Comparison of ENCODE assay signal across 14 cellular contexts in the genomic region with DNA sequence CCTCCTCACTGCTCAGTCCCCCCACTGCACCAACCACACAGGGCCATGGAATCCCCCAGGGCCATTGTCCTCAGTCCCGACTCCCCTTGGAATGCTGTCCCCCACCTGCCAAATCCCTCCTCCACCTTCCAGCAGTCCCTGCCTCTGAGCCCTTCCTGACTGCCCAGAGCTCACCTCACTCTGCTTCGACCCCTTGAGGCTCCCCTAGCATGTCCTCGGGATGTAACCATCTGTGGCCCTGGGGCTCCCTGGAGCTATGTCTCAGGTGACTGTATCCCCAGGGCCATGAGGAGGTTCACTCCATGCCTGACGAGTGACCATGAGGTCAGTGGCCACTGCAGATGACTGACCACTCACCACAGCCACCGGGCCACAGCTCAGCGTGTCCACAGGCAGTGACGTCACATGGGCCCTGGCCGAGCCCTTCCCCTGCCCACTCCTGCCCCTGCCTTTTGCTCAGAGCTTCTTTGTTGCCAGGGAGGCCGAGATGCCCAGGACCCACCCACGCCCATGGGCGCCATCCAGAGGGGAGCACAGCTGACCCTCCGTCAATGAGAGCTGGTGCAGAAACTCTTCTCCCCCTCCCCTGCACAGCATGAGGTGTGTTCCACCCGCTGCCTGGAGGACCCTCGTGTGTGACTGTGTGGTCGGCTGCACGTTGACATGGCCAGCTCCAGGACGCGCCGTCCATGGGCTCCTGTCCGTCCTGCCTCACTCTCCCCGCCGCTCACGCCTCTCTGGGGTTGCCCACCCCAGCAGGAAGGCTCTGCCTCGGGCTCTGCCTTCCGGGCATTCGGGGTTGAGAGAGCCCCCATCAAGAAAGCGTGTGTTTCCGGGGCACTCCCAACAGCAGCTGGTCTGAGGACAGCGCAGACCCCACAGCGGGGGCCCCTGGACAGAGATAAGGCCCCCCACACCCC. TPM values are rescaled to one million over a fixed set of nuclear protein-coding genes. Genes with fewer than 3 reads are reported as not detected.
DNase-seq lines count a peak whose midpoint lies in the region; ATAC-seq and TF ChIP-seq lines count a peak whose summit lies in the region.
"Had no signal": no experiment of that assay in that cellular context is flagged by ENCODE, and none has a peak within 500 bp of the region (broad histone marks: within the 10 kb centered on the region; RNA-seq: fewer than 3 reads in every experiment).

No MANE protein-coding gene starts in this region.

- H3K36me3 Mint-ChIP-seq in CD14-positive monocyte (no peaks in the 10 kb centered on the region), naive B cell (no peaks in the 10 kb centered on the region)
- no peaks in the 10 kb centered on the region for H3K36me3 Mint-ChIP-seq in activated T-helper 2 cell treated with anti-CD3 and anti-CD28 coated beads, Interferon-gamma antibody, Interleukin-2, Interleukin-4, amounts not matched to agents 10 μg/mL and 5 μg/mL and 100 μg/mL, durations not matched to agents 14 hours and 24 hours and 36 hours (ENCODE audit: low read depth)

- no peak overlapping the region for H2AK5ac ChIP-seq in mesendoderm (ENCODE audit: low read length)

- no peak for TF ChIP-seq POLR2A in testis (IDR thresholded peaks at IDR 0.05)

- H3K36me3 ChIP-seq in HEK293 (ENCODE audit: control insufficient read depth in 2 of 2, insufficient read depth in 1 of 2, low read length in 2 of 2), result no peaks in the 10 kb centered on the region
- no peaks in the 10 kb centered on the region for H3K36me3 ChIP-seq in mesendoderm (ENCODE audit: control insufficient read depth, insufficient read depth, low read length)
- H3K36me3 ChIP-seq in testis (ENCODE audit: low read depth, missing control alignments), result no peaks in the 10 kb centered on the region
- H3K36me3 ChIP-seq: lower lobe of right lung, right lobe of liver had no signal

- H3K4me1 ChIP-seq in HEK293 (ENCODE audit: control insufficient read depth, insufficient read depth, low read length) (peaks cover 4% of the 10 kb centered on the region; the same call in 1 of the 2 replicates), mesendoderm (ENCODE audit: control insufficient read depth, low read depth, low read length) (peaks cover 2% of the 10 kb centered on the region), testis (peaks cover 3% of the 10 kb centered on the region)

- no peak overlapping the region for H3K18ac ChIP-seq in mesendoderm (ENCODE audit: low read length)

- no peak overlapping the region for H2BK15ac ChIP-seq in mesendoderm (replicated peaks; ENCODE audit: low read depth)

- H4K8ac ChIP-seq in mesendoderm (ENCODE audit: low read depth, low read length), result no peak overlapping the region

- no peak overlapping the region for H3K23ac ChIP-seq in mesendoderm (ENCODE audit: low read length)

- no peak overlapping the region for H3K4me2 ChIP-seq in mesendoderm (ENCODE audit: low read length)

- H3K4me1 Mint-ChIP-seq in CD14-positive monocyte (peaks cover 59% of the 10 kb centered on the region), naive B cell (peaks cover 25 to 53% (median 46%) of the 10 kb centered on the region in 3 donors)
- peaks cover 32% of the 10 kb centered on the region for H3K4me1 Mint-ChIP-seq in activated T-helper 2 cell treated with anti-CD3 and anti-CD28 coated beads, Interferon-gamma antibody, Interleukin-2, Interleukin-4, amounts not matched to agents 10 μg/mL and 5 μg/mL and 100 μg/mL, durations not matched to agents 14 hours and 24 hours and 36 hours (ENCODE audit: low read depth)

- H3K56ac ChIP-seq in mesendoderm (ENCODE audit: low read length), result no peak overlapping the region

- H3K27me3 ChIP-seq in mesendoderm (ENCODE audit: insufficient read depth, low read length, poor library complexity), result no peaks in the 10 kb centered on the region
- no peaks in the 10 kb centered on the region for H3K27me3 ChIP-seq in testis
- H3K27me3 ChIP-seq: right lobe of liver had no signal

- no peak overlapping the region for H3K4ac ChIP-seq in mesendoderm (ENCODE audit: low read depth, low read length)

- POLR2A ChIA-PET in HEK293 (lab: Yijun Ruan, JAX), result interaction anchor here (0.9 to 1.7 kb wide), 2 partner anchors 17 to 19 kb away, joined by 3 to 6 read pairs; a partner anchor contains a TSS

- H3K27ac Mint-ChIP-seq in CD14-positive monocyte (peak overlapping the region in 1 of 7 donors; percentile 10), naive B cell (peak overlapping the region in 2 of 6 donors; percentile 14 to 38)
- H3K27ac Mint-ChIP-seq in activated T-helper 2 cell treated with anti-CD3 and anti-CD28 coated beads, Interferon-gamma antibody, Interleukin-2, Interleukin-4, amounts not matched to agents 10 μg/mL and 5 μg/mL and 100 μg/mL, durations not matched to agents 14 hours and 24 hours and 36 hours, result peak overlapping the region; percentile 48
- H3K27ac Mint-ChIP-seq: H9 had no signal

- no peak for DNase-seq in CD14-positive monocyte (ENCODE audit: low spot score)
- no peak for DNase-seq in activated T-helper 2 cell treated with anti-CD3 and anti-CD28 coated beads, Interferon-gamma antibody, Interleukin-2, Interleukin-4, amounts not matched to agents 10 μg/mL and 5 μg/mL and 100 μg/mL, durations not matched to agents 14 hours and 24 hours and 36 hours (ENCODE audit: low spot score)
- DNase-seq in naive B cell, result no peak
- DNase-seq in mesendoderm, result no peak
- no peak for DNase-seq in activated CD4-positive, CD25-positive, alpha-beta regulatory T cell treated with anti-CD3 and anti-CD28 coated beads, Interleukin-2, amount 50 U/mL, for 72 hours
- no peak for DNase-seq in testis
- DNase-seq: activated CD8-positive, alpha-beta memory T cell treated with anti-CD3 and anti-CD28 coated beads, Interleukin-2, amount 50 U/mL, for 48 hours; lower lobe of right lung; stimulated activated CD4-positive, alpha-beta T cell treated with anti-CD3 and anti-CD28 coated beads, Interleukin-4, amount 100 ng/mL, for 4 hours had no signal

- H3K79me2 ChIP-seq in mesendoderm (ENCODE audit: control insufficient read depth, insufficient read depth, low read length), result no peaks in the 10 kb centered on the region

- H3K4me3 ChIP-seq in HEK293 (ENCODE audit: low read depth, low read length) (no peak overlapping the region), mesendoderm (ENCODE audit: low read length) (no peak overlapping the region), testis (no peak overlapping the region)
- H3K4me3 ChIP-seq: lower lobe of right lung, right lobe of liver, SK-N-MC had no signal

- H3K9me3 Mint-ChIP-seq in CD14-positive monocyte, result no peaks in the 10 kb centered on the region
- no peaks in the 10 kb centered on the region for H3K9me3 Mint-ChIP-seq in activated T-helper 2 cell treated with anti-CD3 and anti-CD28 coated beads, Interferon-gamma antibody, Interleukin-2, Interleukin-4, amounts not matched to agents 10 μg/mL and 5 μg/mL and 100 μg/mL, durations not matched to agents 14 hours and 24 hours and 36 hours
- H3K9me3 Mint-ChIP-seq in naive B cell, result no peaks in the 10 kb centered on the region
- H3K9me3 Mint-ChIP-seq: H9 had no signal

- WGBS in mesendoderm (ENCODE audit: extremely low coverage, insufficient coverage, low lambda C conversion rate), result no CpG with 5 or more reads among the region's 30 CpGs
- WGBS in testis, 2 donors, result 57 to 69% methylated on average over 14 to 30 of the region's 30 CpGs

- no peak overlapping the region for H2BK120ac ChIP-seq in mesendoderm (ENCODE audit: low read depth, low read length)

- H3K27me3 Mint-ChIP-seq in CD14-positive monocyte (ENCODE audit: low read depth in 3 of 3) (peaks cover 0 to 10% (median 2%) of the 10 kb centered on the region in 3 donors), naive B cell (no peaks in the 10 kb centered on the region)
- H3K27me3 Mint-ChIP-seq in activated T-helper 2 cell treated with anti-CD3 and anti-CD28 coated beads, Interferon-gamma antibody, Interleukin-2, Interleukin-4, amounts not matched to agents 10 μg/mL and 5 μg/mL and 100 μg/mL, durations not matched to agents 14 hours and 24 hours and 36 hours (ENCODE audit: low read depth), result no peaks in the 10 kb centered on the region

- H3K79me1 ChIP-seq in mesendoderm (ENCODE audit: low read length), result no peaks in the 10 kb centered on the region

- no peaks in the 10 kb centered on the region for H3K9me3 ChIP-seq in HEK293 (ENCODE audit: control insufficient read depth, insufficient read depth, low read depth, low read length)
- no peaks in the 10 kb centered on the region for H3K9me3 ChIP-seq in testis
- H3K9me3 ChIP-seq: lower lobe of right lung, right lobe of liver had no signal

- CTCF ChIA-PET in HEK293 (lab: Yijun Ruan, JAX), result interaction anchor here (0.5 to 1.9 kb wide), 2 partner anchors 56 to 374 kb away, joined by 3 to 11 read pairs; no protein-coding TSS in a partner anchor

- H3K4me3 Mint-ChIP-seq in CD14-positive monocyte (peak overlapping the region; percentile 47 to 80), naive B cell (peak overlapping the region in 7 of 8 donors; percentile 19 to 69 (median 43))
- H3K4me3 Mint-ChIP-seq in activated T-helper 2 cell treated with anti-CD3 and anti-CD28 coated beads, Interferon-gamma antibody, Interleukin-2, Interleukin-4, amounts not matched to agents 10 μg/mL and 5 μg/mL and 100 μg/mL, durations not matched to agents 14 hours and 24 hours and 36 hours (ENCODE audit: low read depth), result peak overlapping the region; percentile 19
- H3K4me3 Mint-ChIP-seq: H9 had no signal

- no peak overlapping the region for H4K5ac ChIP-seq in mesendoderm (ENCODE audit: low read length)

- TF ChIP-seq CTCF in CD14-positive monocyte (IDR thresholded peaks at IDR 0.05) (no peak), HEK293 (tag by site-specific recombination; IDR thresholded peaks at IDR 0.05) (no peak), testis (IDR thresholded peaks at IDR 0.05) (no peak)

- ATAC-seq in naive B cell (ENCODE audit: low read depth in 2 of 2), result no peak
- ATAC-seq in GM21381 (IDR thresholded peaks at IDR 0.05; ENCODE audit: unreplicated experiment), result no peak

- H3K9ac ChIP-seq in mesendoderm (ENCODE audit: low read length), result no peak overlapping the region

- no peak overlapping the region for H3K27ac ChIP-seq in HEK293 (ENCODE audit: extremely low read depth, low read depth, low read length)
- no peak overlapping the region for H3K27ac ChIP-seq in mesendoderm (ENCODE audit: low read depth, low read length)
- no peak overlapping the region for H3K27ac ChIP-seq in testis
- H3K27ac ChIP-seq: lower lobe of right lung, right lobe of liver, SK-N-MC had no signal

- H2BK5ac ChIP-seq in mesendoderm (ENCODE audit: low read length), result no peak overlapping the region

- intact Hi-C loops in CD14-positive monocyte (cut with micrococcal nuclease) (no loop called here), testis (cut with DNase I; ENCODE audit: low total_unique reads) (no loop called here)
- intact Hi-C loops in activated T-helper 2 cell treated with anti-CD3 and anti-CD28 coated beads, Interferon-gamma antibody, Interleukin-2, Interleukin-4, amounts not matched to agents 10 μg/mL and 5 μg/mL and 100 μg/mL, durations not matched to agents 14 hours and 24 hours and 36 hours (cut with micrococcal nuclease), result no loop called here

RNA-seq across cellular contexts. Expression of a gene that starts 7.9 kb away (rescaled TPM):
- 10 to 100 TPM; 10.2 to 15.0 TPM for polyA plus RNA-seq in CD14-positive monocyte
- total RNA-seq in activated T-helper 2 cell treated with anti-CD3 and anti-CD28 coated beads, Interferon-gamma antibody, Interleukin-2, Interleukin-4, amounts not matched to agents 10 μg/mL and 5 μg/mL and 100 μg/mL, durations not matched to agents 14 hours and 24 hours and 36 hours, result 240 and 255 TPM in 2 replicates
- polyA plus RNA-seq in naive B cell (ENCODE audit: low read depth in 6 of 6), result 10 to 100 TPM in 2 of 6 donors, 1 to 10 TPM in 4; 4.0 to 17.2 (median 6.2) TPM
- 37.5 TPM for polyA plus RNA-seq in mesendoderm (2013, experiment 1 of 2)
- polyA plus RNA-seq in mesendoderm (2013, experiment 2 of 2), result 38.4 TPM
- 10 to 100 TPM; 40.7 to 44.5 TPM for total RNA-seq in testis
- 24.2 TPM for polyA plus RNA-seq in testis (ENCODE audit: insufficient read depth, low read depth, low replicate concordance)

RNA-seq across cellular contexts. Expression of a gene that starts 10.7 kb away (rescaled TPM):
- polyA plus RNA-seq in CD14-positive monocyte (under 1 TPM; 0.07 to 0.24 TPM), naive B cell (ENCODE audit: low read depth in 6 of 6) (under 1 TPM in 5 of 6 donors, not detected in 1; 0.08 to 0.27 (median 0.17) TPM), testis (ENCODE audit: insufficient read depth, low read depth, low replicate concordance) (11.9 TPM)
- total RNA-seq in activated T-helper 2 cell treated with anti-CD3 and anti-CD28 coated beads, Interferon-gamma antibody, Interleukin-2, Interleukin-4, amounts not matched to agents 10 μg/mL and 5 μg/mL and 100 μg/mL, durations not matched to agents 14 hours and 24 hours and 36 hours, result 79.9 and 90.9 TPM in 2 replicates
- 38.9 TPM for polyA plus RNA-seq in mesendoderm (2013, experiment 1 of 2)
- polyA plus RNA-seq in mesendoderm (2013, experiment 2 of 2), result 37.7 TPM
- 10 to 100 TPM; 14.9 to 19.1 TPM for total RNA-seq in testis

RNA-seq across cellular contexts. Expression of a gene that starts 18.8 kb away (rescaled TPM):
- polyA plus RNA-seq in CD14-positive monocyte (100 to 1,000 TPM; 233 to 307 TPM), naive B cell (ENCODE audit: low read depth in 6 of 6) (100 to 1,000 TPM; 330 to 484 (median 384) TPM), testis (ENCODE audit: insufficient read depth, low read depth, low replicate concordance) (86.0 TPM)
- 294 and 300 TPM in 2 replicates for total RNA-seq in activated T-helper 2 cell treated with anti-CD3 and anti-CD28 coated beads, Interferon-gamma antibody, Interleukin-2, Interleukin-4, amounts not matched to agents 10 μg/mL and 5 μg/mL and 100 μg/mL, durations not matched to agents 14 hours and 24 hours and 36 hours
- polyA plus RNA-seq in mesendoderm (2013, experiment 1 of 2), result 300 TPM
- 305 TPM for polyA plus RNA-seq in mesendoderm (2013, experiment 2 of 2)
- 10 to 100 TPM; 62.1 to 82.1 TPM for total RNA-seq in testis

Comparison
In these comparisons a context has a peak if more than half of its experiments do, and no peak if none do; other contexts are left out.
1. RNA of a gene that starts 10.7 kb away (polyA plus RNA-seq): 11.9 TPM in testis (single experiment); 0.07 to 0.24 TPM in CD14-positive monocyte and 0.08 to 0.27 TPM in naive B cell; every median in the first group is over 10 times any median in the second.
2. Peak in every context shown above with its lines, with median percentiles within 50 percentile points of each other: H3K4me3 Mint-ChIP-seq.